8 cellular contexts compared by ENCODE assay signal in the genomic region with DNA sequence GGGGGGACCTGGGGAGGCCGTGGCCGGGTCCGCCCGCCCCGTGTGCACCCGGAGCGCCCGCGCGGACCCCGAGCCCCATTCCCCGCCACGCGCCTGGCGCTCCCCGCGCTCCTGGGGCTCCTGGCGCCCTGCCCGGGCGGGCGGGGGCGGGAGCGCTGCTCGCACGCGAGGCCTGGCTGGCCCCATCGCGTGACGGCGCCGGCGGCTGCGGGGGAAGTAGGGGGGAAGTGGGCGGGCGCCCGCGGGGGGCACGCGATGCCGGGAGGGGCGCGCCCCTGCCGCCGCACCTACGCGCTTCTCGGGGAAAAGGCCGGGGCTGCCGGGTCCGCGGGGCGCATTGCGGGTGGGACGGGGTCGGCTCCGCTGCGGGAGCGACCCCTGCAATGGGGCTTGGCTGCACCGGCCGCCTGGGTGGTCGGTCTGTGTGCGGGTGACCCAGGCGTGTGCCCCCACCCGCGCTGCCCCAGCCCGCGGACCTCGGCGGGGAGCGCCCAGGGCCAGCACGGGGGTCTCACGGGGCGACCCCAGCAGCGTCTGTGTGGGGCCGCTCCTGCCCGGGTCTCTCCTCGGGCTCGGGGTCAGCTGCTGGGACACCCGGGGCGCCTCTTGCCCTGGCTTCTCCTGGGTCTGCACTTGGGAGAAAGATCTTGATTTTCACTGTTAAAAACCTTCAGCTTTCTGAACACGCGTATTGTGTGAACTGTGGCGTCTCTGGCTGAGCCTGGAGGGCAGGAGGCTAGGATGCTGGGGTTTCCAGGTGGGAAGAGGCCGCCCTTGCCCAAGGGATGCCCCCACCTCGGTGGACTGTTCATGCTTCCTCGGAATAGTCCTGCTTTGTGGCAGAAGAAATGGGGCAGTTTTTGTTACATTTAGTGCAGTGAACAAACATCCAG. TPM values are rescaled to one million over a fixed set of nuclear protein-coding genes. Genes with fewer than 3 reads are reported as not detected.
DNase-seq lines count a peak whose midpoint lies in the region; ATAC-seq and TF ChIP-seq lines count a peak whose summit lies in the region.

No MANE protein-coding gene starts in this region.

- H3K27me3 ChIP-seq in foreskin keratinocyte (peaks cover 29% of the 10 kb centered on the region), psoas muscle (ENCODE audit: insufficient read depth in 3 of 3, low read length in 2 of 3) (peaks cover 0 to 39% (median 9%) of the 10 kb centered on the region in 3 donors)

- no peaks in the 10 kb centered on the region for H3K9me3 ChIP-seq in psoas muscle

- H3K27ac ChIP-seq in foreskin keratinocyte (no peak overlapping the region), psoas muscle (no peak overlapping the region)

- TF ChIP-seq CTCF in foreskin keratinocyte (conservative IDR thresholded peaks at IDR 0.05) (no peak), psoas muscle (IDR thresholded peaks at IDR 0.05) (no peak)

- peak overlapping the region; percentile 41 for H3K4me3 ChIP-seq in psoas muscle

- 3 to 6% (median 5%) methylated on average over 35 to 86 of the region's 86 CpGs for WGBS in psoas muscle, 3 donors

- H3K36me3 ChIP-seq in psoas muscle (ENCODE audit: insufficient read depth in 1 of 2, low read depth in 1 of 2), result no peaks in the 10 kb centered on the region

- intact Hi-C loops in psoas muscle (cut with DNase I), result no loop called here

- peak; percentile 68 for DNase-seq in DMS53 treated with DMSO at 0.1 percent for 48 hours (lab: John Stamatoyannopoulos, UW; ENCODE audit: unreplicated experiment)
- peak; percentile 61 for DNase-seq in HCEC 1CT
- peak; percentile 95 for DNase-seq in NCI-H748 (lab: John Stamatoyannopoulos, UW; ENCODE audit: unreplicated experiment)
- peak; percentile 52 for DNase-seq in activated T-cell treated with anti-CD3 and anti-CD28 coated beads, Interleukin-2, amount 50 U/mL, for 1 hour
- no peak for DNase-seq in foreskin keratinocyte
- peak in 1 of 2 donors; percentile 44 for DNase-seq in psoas muscle
- no peak for DNase-seq in NCI-H446 treated with DMSO at 0.1 percent for 48 hours (lab: John Stamatoyannopoulos, UW)

- ATAC-seq in foreskin keratinocyte (peak; percentile 38), psoas muscle (no peak), HG03135 (IDR thresholded peaks at IDR 0.05; ENCODE audit: unreplicated experiment) (no peak)

- H3K4me1 ChIP-seq in foreskin keratinocyte (no peaks in the 10 kb centered on the region), psoas muscle (no peaks in the 10 kb centered on the region)

RNA-seq across cellular contexts. Expression of a gene that starts 52.4 kb away (rescaled TPM):
- total RNA-seq in foreskin keratinocyte, result 0.18 and 0.31 TPM in 2 replicates
- 0.06 and 0.07 TPM in 2 replicates for polyA plus RNA-seq in foreskin keratinocyte
- 1 to 10 TPM in 2 of 4 donors, under 1 TPM in 2; 0.45 to 7.4 (median 1.2) TPM for total RNA-seq in psoas muscle
- polyA plus RNA-seq in psoas muscle, result under 1 TPM; 0.10 to 0.39 (median 0.13) TPM

Comparison
In these comparisons a context has a peak if more than half of its experiments do, and no peak if none do; other contexts are left out.
1. DNase-seq: peak in DMS53 treated with DMSO at 0.1 percent for 48 hours (single experiment), HCEC 1CT (single experiment), NCI-H748 (single experiment) and activated T-cell treated with anti-CD3 and anti-CD28 coated beads, Interleukin-2, amount 50 U/mL, for 1 hour (single experiment); none in foreskin keratinocyte (0 of 2) and NCI-H446 treated with DMSO at 0.1 percent for 48 hours (single experiment).